8 cellular contexts compared by ENCODE assay signal in the genomic region with DNA sequence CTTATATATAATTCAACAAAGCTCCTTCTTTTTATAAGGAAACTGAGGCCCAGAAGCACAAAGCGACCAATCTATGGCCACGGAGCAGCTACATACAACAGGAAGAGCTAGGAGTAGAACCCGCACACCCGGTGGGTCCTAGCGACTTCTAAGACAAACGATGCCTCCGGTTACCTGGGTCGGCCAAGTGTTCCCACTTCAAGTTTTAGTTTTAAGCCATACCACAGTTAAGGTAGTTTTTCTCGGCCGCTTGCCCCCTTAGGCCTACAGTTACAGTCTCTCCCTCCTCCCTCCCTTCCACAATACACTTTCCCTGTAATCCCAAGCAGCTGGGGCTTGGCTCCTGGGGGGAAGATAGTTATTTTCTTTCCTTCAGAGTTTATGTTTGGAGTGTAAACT. TPM values are rescaled to one million over a fixed set of nuclear protein-coding genes. Genes with fewer than 3 reads are reported as not detected.
A peak's percentile ranks its signal among the peaks of the same experiment; 100 is the strongest.
DNase-seq lines count a peak whose midpoint lies in the region; ATAC-seq lines count a peak whose summit lies in the region.

No MANE protein-coding gene starts in this region.

- H3K4me3 ChIP-seq in endocrine pancreas (ENCODE audit: control insufficient read depth, insufficient read depth, low read length) (peak overlapping the region; percentile 99), muscle layer of colon (ENCODE audit: low read depth in 1 of 2, low read length in 2 of 2) (peak overlapping the region; percentile 66 to 98), urinary bladder (ENCODE audit: low read depth, low read length) (peak overlapping the region; percentile 75)

- no peak for ATAC-seq in activated CD4-positive, CD25-positive, alpha-beta regulatory T cell treated with anti-CD3 and anti-CD28 coated beads, Interleukin-2, amount 50 U/mL, for 24 hours
- ATAC-seq in HG02973 (IDR thresholded peaks at IDR 0.05; ENCODE audit: unreplicated experiment) = peak; percentile 8

- peak overlapping the region; percentile 70 for H3K27ac ChIP-seq in muscle layer of colon (ENCODE audit: low read depth, low read length)
- peak overlapping the region; percentile 71 for H3K27ac ChIP-seq in urinary bladder (ENCODE audit: low read depth)

- H3K9ac ChIP-seq in endocrine pancreas (ENCODE audit: control insufficient read depth, insufficient read depth, low read length) (peak overlapping the region; percentile 75), muscle layer of colon (ENCODE audit: low read length) (peak overlapping the region; percentile 86)

- under 1% methylated on average over 10 of the region's 10 CpGs for WGBS in urinary bladder

- H3K36me3 ChIP-seq in endocrine pancreas (ENCODE audit: control insufficient read depth, insufficient read depth, low read length) (no peaks in the 10 kb centered on the region), muscle layer of colon (ENCODE audit: insufficient read depth, low read length) (peaks cover 10% of the 10 kb centered on the region), urinary bladder (ENCODE audit: insufficient read depth) (peaks cover 3% of the 10 kb centered on the region)

- H3K4me1 ChIP-seq in endocrine pancreas (ENCODE audit: control insufficient read depth, insufficient read depth, low read length) = peaks cover 55% of the 10 kb centered on the region
- H3K4me1 ChIP-seq in muscle layer of colon (ENCODE audit: insufficient read depth, low read length) = peaks cover 45% of the 10 kb centered on the region
- H3K4me1 ChIP-seq in urinary bladder (ENCODE audit: insufficient read depth) = peaks cover 2% of the 10 kb centered on the region

- peak; percentile 34 for DNase-seq in activated CD4-positive, CD25-positive, alpha-beta regulatory T cell treated with anti-CD3 and anti-CD28 coated beads, Interleukin-2, amount 50 U/mL, for 72 hours
- DNase-seq in SW480 (ENCODE audit: low spot score) (peak; percentile 2), inferior parietal cortex (ENCODE audit: extremely low spot score) (no peak)

- H3K27me3 ChIP-seq in endocrine pancreas (ENCODE audit: control insufficient read depth, insufficient read depth, low read length) = no peaks in the 10 kb centered on the region
- H3K27me3 ChIP-seq in muscle layer of colon (ENCODE audit: control insufficient read depth in 1 of 2, insufficient read depth in 2 of 2, low read length in 2 of 2) = no peaks in the 10 kb centered on the region

- H3K9me3 ChIP-seq in endocrine pancreas (ENCODE audit: control insufficient read depth, low read length) (no peaks in the 10 kb centered on the region), muscle layer of colon (ENCODE audit: low read length) (no peaks in the 10 kb centered on the region)

RNA-seq across cellular contexts. Expression of gene SREK1IP1, which starts 0.5 kb away (rescaled TPM):
- total RNA-seq in urinary bladder = 25.6 TPM
- polyA plus RNA-seq in urinary bladder = 9.7 TPM

RNA-seq across cellular contexts. Expression of gene CWC27, which starts 0.8 kb away (rescaled TPM):
- total RNA-seq in urinary bladder = 21.8 TPM
- polyA plus RNA-seq in urinary bladder = 16.4 TPM
